In genomic region chr9:20646656-20647055, GRCh38 we compare ENCODE assay signal across 18 cellular contexts. TPM values are rescaled to one million over a fixed set of nuclear protein-coding genes. Genes with fewer than 3 reads are reported as not detected.
DNase-seq lines count a peak whose midpoint lies in the region; ATAC-seq lines count a peak whose summit lies in the region.
"Had no signal": no experiment of that assay in that cellular context is flagged by ENCODE, and none has a peak within 500 bp of the region (broad histone marks: within the 10 kb centered on the region; RNA-seq: fewer than 3 reads in every experiment).

No MANE protein-coding gene starts in this region.

- peak; percentile 100 for ATAC-seq in left ventricle myocardium superior
- ATAC-seq: CD8-positive, alpha-beta T cell; SK-N-SH treated with all-trans-retinoic acid at 6 μM for 48 hours had no signal

- intact Hi-C loops in left ventricle myocardium superior (cut with micrococcal nuclease), result no loop called here

- DNase-seq in A172 (ENCODE audit: low spot score), result peak; percentile 22
- DNase-seq in HT1080 (ENCODE audit: low read depth), result peak; percentile 62
- peak; percentile 53 to 69 for DNase-seq in dermis microvascular lymphatic vessel endothelial cell (ENCODE audit: low read depth in 2 of 2)
- no peak for DNase-seq in left ventricle myocardium superior
- no peak for DNase-seq in activated CD4-positive, alpha-beta T cell treated with anti-CD3 and anti-CD28 coated beads, Interleukin-2, amount 50 U/mL, for 1 hour
- DNase-seq in NCI-H510A (lab: John Stamatoyannopoulos, UW), result no peak
- no peak for DNase-seq in NCI-H128 (lab: John Stamatoyannopoulos, UW; ENCODE audit: unreplicated experiment)
- DNase-seq: Calu3; CD8-positive, alpha-beta T cell; GF-D8; GOT3; NCI-H1436; NCI-H1930; NCI-H226; NCI-H748 treated with DMSO at 0.1 percent for 48 hours; OCI-M1; SIG-M5 had no signal

RNA-seq across cellular contexts. Expression of gene MLLT3, which starts 24.4 kb away (rescaled TPM):
- 13.0 and 13.6 TPM in 2 replicates for total RNA-seq in A172 (2014; rRNA removed; shearing (Covaris generic))
- 20.0 and 23.1 TPM in 2 replicates for total RNA-seq in HT1080 (2014; rRNA removed; shearing (Covaris generic))
- polyA plus RNA-seq in HT1080 (2015; cell fraction: cytosol; rRNA removed), result 15.7 and 15.9 TPM in 2 replicates
- polyA plus RNA-seq in HT1080 (2015; cell fraction: nucleus; rRNA removed), result 8.8 and 9.3 TPM in 2 replicates
- total RNA-seq in dermis microvascular lymphatic vessel endothelial cell (1.9 and 8.1 TPM in 2 replicates), left ventricle myocardium superior (15.4 TPM)

RNA-seq across cellular contexts. Expression of gene FOCAD, which starts 37.4 kb away (rescaled TPM):
- 32.1 and 32.6 TPM in 2 replicates for total RNA-seq in A172 (2014; rRNA removed; shearing (Covaris generic))
- total RNA-seq in HT1080 (2014; rRNA removed; shearing (Covaris generic)), result 39.6 and 40.8 TPM in 2 replicates
- 20.5 and 23.0 TPM in 2 replicates for polyA plus RNA-seq in HT1080 (2015; cell fraction: cytosol; rRNA removed)
- 47.2 and 54.7 TPM in 2 replicates for polyA plus RNA-seq in HT1080 (2015; cell fraction: nucleus; rRNA removed)
- total RNA-seq in dermis microvascular lymphatic vessel endothelial cell (76.6 and 85.2 TPM in 2 replicates), left ventricle myocardium superior (29.0 TPM)

Comparison
In these comparisons a context has a peak if more than half of its experiments do, and no peak if none do; other contexts are left out.
1. DNase-seq: peak in A172 (single experiment), HT1080 (single experiment) and dermis microvascular lymphatic vessel endothelial cell (2 of 2); none in left ventricle myocardium superior (single experiment), activated CD4-positive, alpha-beta T cell treated with anti-CD3 and anti-CD28 coated beads, Interleukin-2, amount 50 U/mL, for 1 hour (single experiment), NCI-H510A (single experiment) and NCI-H128 (single experiment).